In genomic region chr1:45354838-45355237, GRCh38 we compare ENCODE assay signal across 1 cellular context.
TF ChIP-seq lines count a peak whose summit lies in the region.

No MANE protein-coding gene starts in this region.

TF ChIP-seq in HepG2, 621 proteins besides CTCF, POLR2A, EP300 and RAD21:
- TF ChIP-seq CHCHD3 (CRISPR knock-in tag; IDR thresholded peaks at IDR 0.05), result no peak
- TF ChIP-seq, protein P1, sequence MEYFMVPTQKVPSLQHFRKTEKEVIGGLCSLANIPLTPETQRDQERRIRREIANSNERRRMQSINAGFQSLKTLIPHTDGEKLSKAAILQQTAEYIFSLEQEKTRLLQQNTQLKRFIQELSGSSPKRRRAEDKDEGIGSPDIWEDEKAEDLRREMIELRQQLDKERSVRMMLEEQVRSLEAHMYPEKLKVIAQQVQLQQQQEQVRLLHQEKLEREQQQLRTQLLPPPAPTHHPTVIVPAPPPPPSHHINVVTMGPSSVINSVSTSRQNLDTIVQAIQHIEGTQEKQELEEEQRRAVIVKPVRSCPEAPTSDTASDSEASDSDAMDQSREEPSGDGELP (IDR thresholded peaks at IDR 0.05; ENCODE audit: borderline replicate concordance, low read depth), result no peak
- TF ChIP-seq ZNF33A (CRISPR knock-in tag; IDR thresholded peaks at IDR 0.05; ENCODE audit: borderline replicate concordance), result no peak
- TF ChIP-seq ZNF605 (CRISPR knock-in tag; IDR thresholded peaks at IDR 0.05), result no peak
- TF ChIP-seq MAFK (conservative IDR thresholded peaks at IDR 0.05 in 1 of 2, IDR thresholded peaks at IDR 0.05 in 1 of 2; ENCODE audit: low read length in 2 of 2), result peak in 1 of 2 experiments; percentile 53; a peak in 2 of 4 replicates
- TF ChIP-seq HIC2 (CRISPR knock-in tag; IDR thresholded peaks at IDR 0.05; ENCODE audit: low read depth), result no peak
- TF ChIP-seq ZNF230 (CRISPR knock-in tag; IDR thresholded peaks at IDR 0.05), result no peak
